Comparison of ENCODE assay signal across 1 cellular context in genomic region chrX:72306851-72307645, GRCh38.
TF ChIP-seq lines count a peak whose summit lies in the region.

No MANE protein-coding gene starts in this region.

TF ChIP-seq in K562, 482 proteins besides CTCF, POLR2A, EP300 and RAD21 (continued from another document and continues in another):
- TF ChIP-seq ZNF384 (IDR thresholded peaks at IDR 0.05; ENCODE audit: low read depth, low read length) (no peak), SNRNP70 (optimal IDR thresholded peaks at IDR 0.05; ENCODE audit: low read depth, low read length) (no peak), ZNF778 (CRISPR knock-in tag; IDR thresholded peaks at IDR 0.05) (no peak), HINFP (tag; conservative IDR thresholded peaks at IDR 0.05; ENCODE audit: low read depth) (no peak), ZBTB5 (IDR thresholded peaks at IDR 0.05) (no peak), NEUROD1 (IDR thresholded peaks at IDR 0.05; ENCODE audit: borderline replicate concordance, low read depth, low read length, partially characterized antibody) (peak; percentile 94), TGIF2 (CRISPR knock-in tag; IDR thresholded peaks at IDR 0.05) (no peak), RBM34 (IDR thresholded peaks at IDR 0.05; ENCODE audit: borderline replicate concordance, insufficient read depth, low read length) (no peak), ZNF408 (CRISPR knock-in tag; IDR thresholded peaks at IDR 0.05; ENCODE audit: low read depth) (no peak), NCOA6 (IDR thresholded peaks at IDR 0.05) (no peak), HMGN3 (IDR thresholded peaks at IDR 0.05; ENCODE audit: borderline replicate concordance, extremely low read depth, insufficient read length, low read depth, low read length) (peak; percentile 38), NCOR1 (IDR thresholded peaks at IDR 0.05) (no peak), MCM3 (IDR thresholded peaks at IDR 0.05) (no peak), PRPF4 (IDR thresholded peaks at IDR 0.05; ENCODE audit: insufficient read depth, low read depth, low read length, poor library complexity, severe bottlenecking) (no peak), ELF2 (CRISPR knock-in tag; IDR thresholded peaks at IDR 0.05) (no peak), ZNF407 (IDR thresholded peaks at IDR 0.05; ENCODE audit: low read depth) (no peak), HOMEZ (CRISPR knock-in tag; IDR thresholded peaks at IDR 0.05) (no peak), E2F1 (CRISPR knock-in tag; IDR thresholded peaks at IDR 0.05) (no peak), DMBX1 (CRISPR knock-in tag; IDR thresholded peaks at IDR 0.05; ENCODE audit: borderline replicate concordance) (no peak), U2AF1 (optimal IDR thresholded peaks at IDR 0.05; ENCODE audit: low read depth, low read length) (no peak), ATF1 (CRISPR knock-in tag; IDR thresholded peaks at IDR 0.05) (no peak), ATF1 (tag; IDR thresholded peaks at IDR 0.05) (no peak)
- TF ChIP-seq, protein P1, sequence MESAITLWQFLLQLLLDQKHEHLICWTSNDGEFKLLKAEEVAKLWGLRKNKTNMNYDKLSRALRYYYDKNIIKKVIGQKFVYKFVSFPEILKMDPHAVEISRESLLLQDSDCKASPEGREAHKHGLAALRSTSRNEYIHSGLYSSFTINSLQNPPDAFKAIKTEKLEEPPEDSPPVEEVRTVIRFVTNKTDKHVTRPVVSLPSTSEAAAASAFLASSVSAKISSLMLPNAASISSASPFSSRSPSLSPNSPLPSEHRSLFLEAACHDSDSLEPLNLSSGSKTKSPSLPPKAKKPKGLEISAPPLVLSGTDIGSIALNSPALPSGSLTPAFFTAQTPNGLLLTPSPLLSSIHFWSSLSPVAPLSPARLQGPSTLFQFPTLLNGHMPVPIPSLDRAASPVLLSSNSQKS (CRISPR knock-in tag; IDR thresholded peaks at IDR 0.05): no peak
- TF ChIP-seq, protein P2, sequence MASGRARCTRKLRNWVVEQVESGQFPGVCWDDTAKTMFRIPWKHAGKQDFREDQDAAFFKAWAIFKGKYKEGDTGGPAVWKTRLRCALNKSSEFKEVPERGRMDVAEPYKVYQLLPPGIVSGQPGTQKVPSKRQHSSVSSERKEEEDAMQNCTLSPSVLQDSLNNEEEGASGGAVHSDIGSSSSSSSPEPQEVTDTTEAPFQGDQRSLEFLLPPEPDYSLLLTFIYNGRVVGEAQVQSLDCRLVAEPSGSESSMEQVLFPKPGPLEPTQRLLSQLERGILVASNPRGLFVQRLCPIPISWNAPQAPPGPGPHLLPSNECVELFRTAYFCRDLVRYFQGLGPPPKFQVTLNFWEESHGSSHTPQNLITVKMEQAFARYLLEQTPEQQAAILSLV (tag; IDR thresholded peaks at IDR 0.05): no peak
- TF ChIP-seq, protein P3, sequence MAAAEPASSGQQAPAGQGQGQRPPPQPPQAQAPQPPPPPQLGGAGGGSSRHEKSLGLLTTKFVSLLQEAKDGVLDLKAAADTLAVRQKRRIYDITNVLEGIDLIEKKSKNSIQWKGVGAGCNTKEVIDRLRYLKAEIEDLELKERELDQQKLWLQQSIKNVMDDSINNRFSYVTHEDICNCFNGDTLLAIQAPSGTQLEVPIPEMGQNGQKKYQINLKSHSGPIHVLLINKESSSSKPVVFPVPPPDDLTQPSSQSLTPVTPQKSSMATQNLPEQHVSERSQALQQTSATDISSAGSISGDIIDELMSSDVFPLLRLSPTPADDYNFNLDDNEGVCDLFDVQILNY (CRISPR knock-in tag; IDR thresholded peaks at IDR 0.05): no peak
